8 cellular contexts compared by ENCODE assay signal in the genomic region with DNA sequence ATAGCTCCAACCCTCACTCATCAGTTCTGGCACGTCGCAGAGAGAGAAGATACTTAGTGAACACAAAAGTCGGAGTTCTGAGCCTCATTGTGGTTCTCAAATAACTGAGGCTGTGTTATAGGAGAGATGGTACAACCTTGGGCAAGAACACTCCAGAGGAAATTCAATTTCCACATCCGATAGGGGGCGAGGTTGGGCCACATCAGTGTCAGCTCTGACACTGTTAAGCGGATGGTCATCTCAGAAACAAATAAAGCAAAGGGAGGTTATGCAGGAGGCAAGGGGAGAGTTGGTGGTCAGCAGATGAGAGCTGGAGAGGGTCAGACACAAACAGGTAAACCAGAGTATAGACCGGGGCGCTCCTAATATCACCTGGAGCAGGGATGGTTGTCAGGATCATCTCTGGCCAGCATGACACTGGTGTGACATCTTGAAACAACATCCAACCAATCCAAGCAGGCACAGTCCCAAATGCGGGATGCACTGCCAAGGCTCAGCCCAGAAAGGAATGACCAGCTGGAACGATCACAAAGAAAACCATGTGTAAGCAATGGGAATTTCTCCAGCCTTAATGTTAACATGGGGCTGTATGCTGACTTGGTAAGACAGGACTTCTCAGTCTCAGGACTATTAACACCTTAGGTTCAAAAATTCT.
A peak's percentile ranks its signal among the peaks of the same experiment; 100 is the strongest.
DNase-seq lines count a peak whose midpoint lies in the region; ATAC-seq and TF ChIP-seq lines count a peak whose summit lies in the region.

No MANE protein-coding gene starts in this region.

- H3K4me3 ChIP-seq in BLaER1 (no peak overlapping the region), ascending aorta (no peak overlapping the region), left lung (no peak overlapping the region)

- H3K27ac ChIP-seq in BLaER1 (no peak overlapping the region), ascending aorta (peak overlapping the region; percentile 14 to 31), left lung (no peak overlapping the region)

- H3K36me3 ChIP-seq in BLaER1 (no peaks in the 10 kb centered on the region), ascending aorta (no peaks in the 10 kb centered on the region), left lung (no peaks in the 10 kb centered on the region)

- peak; percentile 37 for DNase-seq in HT1080 (ENCODE audit: low read depth)
- DNase-seq in ascending aorta (ENCODE audit: low spot score in 2 of 2): peak; percentile 9 to 70
- DNase-seq in left lung: no peak
- DNase-seq in mesenteric fat pad (ENCODE audit: low spot score): no peak

- intact Hi-C loops in ascending aorta (cut with DNase I): loop anchor here (5.0 to 10.0 kb wide), 3 partner anchors 193 to 329 kb away; partner anchors contain the start of gene HACE1
- intact Hi-C loops in left lung (cut with DNase I): no loop called here

- H3K4me1 ChIP-seq in BLaER1 (peaks cover 22% of the 10 kb centered on the region), ascending aorta (peaks cover 5 to 28% of the 10 kb centered on the region in 2 donors), left lung (peaks cover 4 to 11% of the 10 kb centered on the region in 2 donors)

- H4K20me1 ChIP-seq in BLaER1: no peaks in the 10 kb centered on the region

- peak in 2 of 3 experiments; percentile 14 to 36 for TF ChIP-seq CTCF in ascending aorta (IDR thresholded peaks at IDR 0.05)
- peak in 1 of 2 donors; percentile 19 for TF ChIP-seq CTCF in left lung (IDR thresholded peaks at IDR 0.05)

- ATAC-seq in left lung (peak; percentile 56), HG02970 (IDR thresholded peaks at IDR 0.05; ENCODE audit: low FRiP score, unreplicated experiment) (no peak), HG02870 (IDR thresholded peaks at IDR 0.05; ENCODE audit: unreplicated experiment) (no peak), GM19452 (IDR thresholded peaks at IDR 0.05; ENCODE audit: unreplicated experiment) (no peak)

- H3K27me3 ChIP-seq in BLaER1 (no peaks in the 10 kb centered on the region), ascending aorta (no peaks in the 10 kb centered on the region), left lung (no peaks in the 10 kb centered on the region)

- peak overlapping the region; percentile 79 for H3K4me2 ChIP-seq in BLaER1

- no peaks in the 10 kb centered on the region for H3K9me3 ChIP-seq in BLaER1
- no peaks in the 10 kb centered on the region for H3K9me3 ChIP-seq in ascending aorta
- no peaks in the 10 kb centered on the region for H3K9me3 ChIP-seq in left lung

- no peak overlapping the region for H3K9ac ChIP-seq in BLaER1

Comparison
In these comparisons a context has a peak if more than half of its experiments do, and no peak if none do; other contexts are left out.
1. H3K27ac ChIP-seq: peak in ascending aorta (2 of 2); none in BLaER1 (single experiment) and left lung (0 of 2).
2. DNase-seq: peak in HT1080 (single experiment) and ascending aorta (2 of 2); none in left lung (0 of 2) and mesenteric fat pad (single experiment).